Comparison of ENCODE assay signal across 8 cellular contexts in genomic region chr5:119299615-119300310, GRCh38. TPM values are rescaled to one million over a fixed set of nuclear protein-coding genes. Genes with fewer than 3 reads are reported as not detected.
DNase-seq lines count a peak whose midpoint lies in the region; ATAC-seq and TF ChIP-seq lines count a peak whose summit lies in the region.
"Not testable (repeated sequence)": the region's sequence is repeated elsewhere in the genome, so short reads cannot be mapped to it uniquely, and the experiment has no call there.

No MANE protein-coding gene starts in this region.

- peak; percentile 70 for ATAC-seq in stimulated activated naive CD8-positive, alpha-beta T cell treated with anti-CD3 and anti-CD28 coated beads, Interleukin-15, amount 100 ng/mL, for 72 hours

- peak overlapping the region; percentile 17; the same call in 1 of the 2 replicates for H3K4me3 ChIP-seq in H7 (ENCODE audit: insufficient read depth, low read depth, low read length)
- H3K4me3 ChIP-seq in spleen = peak overlapping the region in 4 of 8 donors; percentile 22 to 64 (median 27)

- intact Hi-C loops in spleen (cut with DNase I; ENCODE audit: low total_unique reads) = not testable (repeated sequence)

- peaks cover 23 to 57% (median 48%) of the 10 kb centered on the region in 6 donors for H3K4me1 ChIP-seq in spleen

- not testable (repeated sequence) for DNase-seq in H7
- DNase-seq in T-helper 9 cell (peak; percentile 73), spleen (peak; percentile 88)
- DNase-seq in activated CD8-positive, alpha-beta memory T cell treated with anti-CD3 and anti-CD28 coated beads for 24 hours = peak; percentile 89
- peak; percentile 84 for DNase-seq in activated effector memory CD4-positive, alpha-beta T cell treated with Interleukin-2 at 50 U/mL for 16 hours
- peak; percentile 74 for DNase-seq in effector CD8-positive, alpha-beta T cell (lab: John Stamatoyannopoulos, UW)
- DNase-seq in stimulated activated CD8-positive, alpha-beta memory T cell treated with anti-CD3 and anti-CD28 coated beads, Interleukin-12 subunit alpha, Interleukin-12 subunit beta, amount 100 ng/mL, for 24 hours (ENCODE audit: extremely low read depth) = peak; percentile 82
- DNase-seq in stimulated activated naive CD8-positive, alpha-beta T cell treated with anti-CD3 and anti-CD28 coated beads, Interleukin-15, amount 100 ng/mL, for 72 hours = peak; percentile 78 to 89

- peaks cover 77% of the 10 kb centered on the region for H3K4me1 Mint-ChIP-seq in stimulated activated naive CD8-positive, alpha-beta T cell treated with anti-CD3 and anti-CD28 coated beads, Interleukin-15, amount 100 ng/mL, for 72 hours

- H3K4me3 Mint-ChIP-seq in stimulated activated naive CD8-positive, alpha-beta T cell treated with anti-CD3 and anti-CD28 coated beads, Interleukin-15, amount 100 ng/mL, for 72 hours = peak overlapping the region; percentile 90 to 97

- H3K27ac ChIP-seq in spleen = peak overlapping the region in 6 of 8 donors; percentile 12 to 92 (median 66)

- H3K27me3 Mint-ChIP-seq in stimulated activated naive CD8-positive, alpha-beta T cell treated with anti-CD3 and anti-CD28 coated beads, Interleukin-15, amount 100 ng/mL, for 72 hours = not testable (repeated sequence)

- not testable (repeated sequence) for H3K36me3 ChIP-seq in H7 (replicated peaks; ENCODE audit: control insufficient read depth, insufficient read depth, low read length); spleen

- peak in 3 of 11 experiments; percentile 15 to 26 (median 20) for TF ChIP-seq CTCF in spleen (IDR thresholded peaks at IDR 0.05 in 8 of 11, conservative IDR thresholded peaks at IDR 0.05 in 3 of 11)

- not testable (repeated sequence) for H3K9me3 ChIP-seq in spleen

- not testable (repeated sequence) for H3K9me3 Mint-ChIP-seq in stimulated activated naive CD8-positive, alpha-beta T cell treated with anti-CD3 and anti-CD28 coated beads, Interleukin-15, amount 100 ng/mL, for 72 hours

- peak overlapping the region; percentile 97 to 98 for H3K27ac Mint-ChIP-seq in stimulated activated naive CD8-positive, alpha-beta T cell treated with anti-CD3 and anti-CD28 coated beads, Interleukin-15, amount 100 ng/mL, for 72 hours

- TF ChIP-seq POLR2A in spleen (IDR thresholded peaks at IDR 0.05) = not testable (repeated sequence)

- not testable (repeated sequence) for H3K27me3 ChIP-seq in H7 (ENCODE audit: control insufficient read depth, insufficient read depth, low read length); spleen (replicated peaks in 1 of 7)

- WGBS in spleen, 5 donors = 72 to 87% (median 77%) methylated on average over 19 to 23 of the region's 23 CpGs

RNA-seq across cellular contexts. Expression of gene TNFAIP8, which starts 56.1 kb away (rescaled TPM):
- total RNA-seq in H7 (2014; rRNA removed; shearing (Covaris generic)) = 38.6 and 45.8 TPM in 2 replicates
- total RNA-seq in spleen = 100 to 1,000 TPM in 4 of 7 donors, 10 to 100 TPM in 3; 71.1 to 113 (median 102) TPM
- polyA plus RNA-seq in spleen = 100 to 1,000 TPM in 2 of 3 donors, 10 to 100 TPM in 1; 91.9 to 123 (median 100) TPM
